ENCODE assay signal across 1 cellular context in genomic region chr12:26832817-26833691, GRCh38.
TF ChIP-seq lines count a peak whose summit lies in the region.

ITPR2 (minus strand) TSS chr12:26833194; CDS start chr12:26832781, 413 bp downstream.

TF ChIP-seq in WTC11, 78 proteins besides CTCF, POLR2A, EP300 and RAD21 (continued from another document):
- TF ChIP-seq ZNF425 (CRISPR knock-in tag; conservative IDR thresholded peaks at IDR 0.05) (no peak), OVOL2 (CRISPR knock-in tag; IDR thresholded peaks at IDR 0.05; ENCODE audit: borderline replicate concordance) (no peak), CREB1 (CRISPR knock-in tag; IDR thresholded peaks at IDR 0.05) (no peak; the same call in 1 of the 2 replicates), ELF4 (CRISPR knock-in tag; IDR thresholded peaks at IDR 0.05; ENCODE audit: low read depth) (no peak), E2F5 (CRISPR knock-in tag; IDR thresholded peaks at IDR 0.05) (no peak), NR2C2 (CRISPR knock-in tag; IDR thresholded peaks at IDR 0.05) (no peak), ARID4B (CRISPR knock-in tag; IDR thresholded peaks at IDR 0.05; ENCODE audit: borderline replicate concordance) (peak; percentile 90), ZNF512 (CRISPR knock-in tag; IDR thresholded peaks at IDR 0.05; ENCODE audit: borderline replicate concordance) (no peak), SOX15 (CRISPR knock-in tag; IDR thresholded peaks at IDR 0.05) (no peak), ZBTB43 (CRISPR knock-in tag; IDR thresholded peaks at IDR 0.05) (no peak), SMAD3 (CRISPR knock-in tag; IDR thresholded peaks at IDR 0.05; ENCODE audit: borderline replicate concordance) (peak; percentile 64; the same call in 1 of the 2 replicates), ATF2 (CRISPR knock-in tag; IDR thresholded peaks at IDR 0.05; ENCODE audit: borderline replicate concordance, low read depth) (no peak)
